ENCODE assay signal across 8 cellular contexts in the genomic region with DNA sequence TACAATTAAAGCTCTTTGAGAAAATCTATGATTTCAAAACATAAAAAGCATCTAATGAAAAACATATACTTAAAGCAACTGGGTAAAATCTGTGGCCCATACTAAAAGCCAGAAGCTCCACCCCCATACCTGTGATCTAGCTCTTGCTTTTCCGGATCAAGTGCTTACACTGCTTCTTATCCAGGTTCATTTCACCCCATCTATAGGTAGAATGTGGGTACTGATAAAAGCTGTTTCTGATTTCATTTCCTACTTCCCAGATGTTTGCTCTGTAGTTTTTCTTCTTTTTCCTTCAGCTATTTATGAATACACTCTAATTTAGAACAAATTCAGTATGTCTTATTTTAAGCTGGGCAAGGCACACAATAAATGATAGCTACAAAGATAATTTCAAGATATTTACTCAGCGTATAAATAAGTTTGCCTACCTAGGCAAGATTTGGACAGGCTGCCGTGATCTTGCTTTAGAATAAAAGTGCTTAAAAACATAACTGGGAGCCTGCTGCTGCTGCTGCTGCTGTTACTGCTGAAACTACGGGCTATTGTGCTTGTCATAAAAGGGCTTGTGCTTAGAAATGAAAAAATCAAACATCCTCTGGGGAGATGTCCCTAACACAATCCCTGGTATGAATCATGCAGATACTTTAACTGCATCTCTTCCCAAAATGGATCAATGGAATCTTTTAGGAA. TPM values are rescaled to one million over a fixed set of nuclear protein-coding genes. Genes with fewer than 3 reads are reported as not detected.
DNase-seq lines count a peak whose midpoint lies in the region; ATAC-seq and TF ChIP-seq lines count a peak whose summit lies in the region.

No MANE protein-coding gene starts in this region.

- CTCF ChIA-PET in CD4-positive, alpha-beta T cell (lab: Charles Lee) = interaction anchor here (0.8 to 1.4 kb wide), 4 partner anchors 15 to 761 kb away, joined by 3 to 5 read pairs (median 3); no protein-coding TSS in a partner anchor
- CTCF ChIA-PET in HEK293 (lab: Yijun Ruan, JAX) = interaction anchor here (0.6 to 2.4 kb wide), 67 partner anchors 9 to 898 kb away, joined by 3 to 24 read pairs (median 4); no protein-coding TSS in a partner anchor

- H3K4me3 Mint-ChIP-seq in CD4-positive, alpha-beta T cell = peak overlapping the region; percentile 93
- peak overlapping the region; percentile 86 for H3K4me3 Mint-ChIP-seq in dendritic cell treated with granulocyte-macrophage colony-stimulating factor and Interleukin-4, amounts not matched to agents 40 ng/mL and 50 ng/mL, for 4 days
- H3K4me3 Mint-ChIP-seq in nephron = peak overlapping the region; percentile 97 to 98 (median 98)

- POLR2A ChIA-PET in CD4-positive, alpha-beta T cell (lab: Charles Lee) = interaction anchor here (0.5 to 1.1 kb wide), 7 partner anchors 28 to 760 kb away, joined by 3 to 5 read pairs (median 3); partner anchors contain the start of gene MAP10
- POLR2A ChIA-PET in HEK293 (lab: Yijun Ruan, JAX) = interaction anchor here (0.6 to 1.6 kb wide), 9 partner anchors 14 to 124 kb away, joined by 3 to 6 read pairs (median 3); no protein-coding TSS in a partner anchor

- H3K4me1 ChIP-seq in HEK293 (ENCODE audit: control insufficient read depth, insufficient read depth, low read length) = peaks cover 24% of the 10 kb centered on the region

- peaks cover 6% of the 10 kb centered on the region for H3K36me3 Mint-ChIP-seq in CD4-positive, alpha-beta T cell (ENCODE audit: low read depth)
- H3K36me3 Mint-ChIP-seq in dendritic cell treated with granulocyte-macrophage colony-stimulating factor and Interleukin-4, amounts not matched to agents 40 ng/mL and 50 ng/mL, for 4 days (ENCODE audit: low read depth) = peaks cover 7% of the 10 kb centered on the region
- no peaks in the 10 kb centered on the region for H3K36me3 Mint-ChIP-seq in nephron (ENCODE audit: low read depth)

- peaks cover 19% of the 10 kb centered on the region for H3K27me3 ChIP-seq in CD4-positive, alpha-beta T cell (ENCODE audit: control insufficient read depth, insufficient read depth, low read length)

- intact Hi-C loops in CD4-positive, alpha-beta T cell (cut with DNase I, micrococcal nuclease) = loop anchor here (2.0 kb wide), 2 partner anchors 761 to 871 kb away; no protein-coding TSS in a partner anchor
- intact Hi-C loops in dendritic cell treated with granulocyte-macrophage colony-stimulating factor and Interleukin-4, amounts not matched to agents 40 ng/mL and 50 ng/mL, for 4 days (cut with micrococcal nuclease) = loop anchor here (5.0 kb wide), 2 partner anchors 175 to 760 kb away; no protein-coding TSS in a partner anchor

- H3K27ac Mint-ChIP-seq in CD4-positive, alpha-beta T cell = no peak overlapping the region
- H3K27ac Mint-ChIP-seq in dendritic cell treated with granulocyte-macrophage colony-stimulating factor and Interleukin-4, amounts not matched to agents 40 ng/mL and 50 ng/mL, for 4 days = no peak overlapping the region
- H3K27ac Mint-ChIP-seq in nephron = peak overlapping the region; percentile 79 to 89 (median 85)

- peak overlapping the region; percentile 91 for H3K4me3 ChIP-seq in HEK293 (ENCODE audit: low read depth, low read length)

- no peaks in the 10 kb centered on the region for H3K9me3 Mint-ChIP-seq in CD4-positive, alpha-beta T cell
- no peaks in the 10 kb centered on the region for H3K9me3 Mint-ChIP-seq in dendritic cell treated with granulocyte-macrophage colony-stimulating factor and Interleukin-4, amounts not matched to agents 40 ng/mL and 50 ng/mL, for 4 days
- no peaks in the 10 kb centered on the region for H3K9me3 Mint-ChIP-seq in nephron

- H3K27ac ChIP-seq in CD4-positive, alpha-beta T cell (ENCODE audit: low read depth, low read length) = no peak overlapping the region
- H3K27ac ChIP-seq in HEK293 (ENCODE audit: extremely low read depth, low read depth, low read length) = 0 out of 2 replicates have a peak overlapping the region, but pooled peaks have one; percentile 47

- H3K36me3 ChIP-seq in HEK293 (ENCODE audit: control insufficient read depth in 2 of 2, insufficient read depth in 1 of 2, low read length in 2 of 2) = no peaks in the 10 kb centered on the region

- TF ChIP-seq CTCF in CD4-positive, alpha-beta T cell (IDR thresholded peaks at IDR 0.05) = peak; percentile 67
- TF ChIP-seq CTCF in HEK293 (tag by site-specific recombination; IDR thresholded peaks at IDR 0.05) (peak; percentile 57; the same call in 1 of the 2 replicates), nephron (IDR thresholded peaks at IDR 0.05; ENCODE audit: unreplicated experiment in 3 of 3) (peak; percentile 41 to 58 (median 51))

- H3K4me1 Mint-ChIP-seq in CD4-positive, alpha-beta T cell (ENCODE audit: low read depth) = peaks cover 29% of the 10 kb centered on the region
- H3K4me1 Mint-ChIP-seq in dendritic cell treated with granulocyte-macrophage colony-stimulating factor and Interleukin-4, amounts not matched to agents 40 ng/mL and 50 ng/mL, for 4 days (ENCODE audit: low read depth) = peaks cover 69% of the 10 kb centered on the region
- H3K4me1 Mint-ChIP-seq in nephron = peaks cover 49% of the 10 kb centered on the region

- no peaks in the 10 kb centered on the region for H3K9me3 ChIP-seq in CD4-positive, alpha-beta T cell (ENCODE audit: control insufficient read depth, low read length)
- no peaks in the 10 kb centered on the region for H3K9me3 ChIP-seq in HEK293 (ENCODE audit: control insufficient read depth, insufficient read depth, low read depth, low read length)

- peaks cover 36% of the 10 kb centered on the region for H3K27me3 Mint-ChIP-seq in CD4-positive, alpha-beta T cell
- no peaks in the 10 kb centered on the region for H3K27me3 Mint-ChIP-seq in dendritic cell treated with granulocyte-macrophage colony-stimulating factor and Interleukin-4, amounts not matched to agents 40 ng/mL and 50 ng/mL, for 4 days
- peaks cover 18% of the 10 kb centered on the region for H3K27me3 Mint-ChIP-seq in nephron (ENCODE audit: low read depth)

- ATAC-seq in CD4-positive, alpha-beta T cell (ENCODE audit: poor library complexity) = peak; percentile 75
- no peak for ATAC-seq in HG02678 (IDR thresholded peaks at IDR 0.05; ENCODE audit: unreplicated experiment)

- DNase-seq in CD4-positive, alpha-beta T cell = peak in 2 of 10 experiments; percentile 7 to 16
- peak; percentile 90 for DNase-seq in NCI-H69 (lab: John Stamatoyannopoulos, UW)
- DNase-seq in activated CD4-positive, CD25-positive, alpha-beta regulatory T cell treated with anti-CD3 and anti-CD28 coated beads, Interleukin-2, amount 50 U/mL, for 72 hours = no peak
- DNase-seq in effector CD4-positive, alpha-beta T cell = no peak

TF ChIP-seq in HEK293, 187 proteins besides CTCF, POLR2A, EP300 and RAD21 (continues in another document):
- TF ChIP-seq ZBTB17 (tag by site-specific recombination; IDR thresholded peaks at IDR 0.05) (0 out of 2 replicates have a peak, but pooled peaks have one; percentile 20), ZNF843 (tag by site-specific recombination; IDR thresholded peaks at IDR 0.05) (no peak), PRDM1 (tag by site-specific recombination; IDR thresholded peaks at IDR 0.05) (peak; percentile 62), PRDM10 (tag by site-specific recombination; IDR thresholded peaks at IDR 0.05) (peak; percentile 51; the same call in 1 of the 2 replicates), KLF9 (tag by site-specific recombination; IDR thresholded peaks at IDR 0.05; ENCODE audit: low read depth) (no peak), ZNF521 (tag by site-specific recombination; IDR thresholded peaks at IDR 0.05) (no peak), KLF10 (tag by site-specific recombination; IDR thresholded peaks at IDR 0.05) (peak; percentile 7; the same call in 1 of the 2 replicates), ZNF311 (tag by site-specific recombination; IDR thresholded peaks at IDR 0.05; ENCODE audit: borderline replicate concordance) (no peak), ZNF544 (tag by site-specific recombination; IDR thresholded peaks at IDR 0.05) (no peak), ZNF776 (tag by site-specific recombination; IDR thresholded peaks at IDR 0.05; ENCODE audit: borderline replicate concordance) (no peak), ZFP3 (tag by site-specific recombination; IDR thresholded peaks at IDR 0.05; ENCODE audit: low read depth) (no peak), ZNF585B (tag by site-specific recombination; IDR thresholded peaks at IDR 0.05) (no peak), OSR2 (tag by site-specific recombination; IDR thresholded peaks at IDR 0.05) (peak; percentile 37; the same call in 1 of the 2 replicates), ZNF558 (tag by site-specific recombination; IDR thresholded peaks at IDR 0.05) (0 out of 2 replicates have a peak, but pooled peaks have one; percentile 11), IKZF3 (tag by site-specific recombination; IDR thresholded peaks at IDR 0.05) (peak; percentile 71), MYNN (tag by site-specific recombination; IDR thresholded peaks at IDR 0.05; ENCODE audit: borderline replicate concordance) (peak; percentile 64; the same call in 1 of the 2 replicates), ZNF23 (tag by site-specific recombination; IDR thresholded peaks at IDR 0.05; ENCODE audit: borderline replicate concordance) (no peak), FEZF1 (tag by site-specific recombination; IDR thresholded peaks at IDR 0.05) (no peak)

RNA-seq across cellular contexts. Expression of gene SIPA1L2, which starts 2.1 kb away (rescaled TPM):
- total RNA-seq in CD4-positive, alpha-beta T cell = 1 to 10 TPM; 1.8 to 1.9 TPM

Comparison
In these comparisons a context has a peak if more than half of its experiments do, and no peak if none do; other contexts are left out.
1. H3K27ac Mint-ChIP-seq: peak in nephron (3 of 3); none in CD4-positive, alpha-beta T cell (single experiment) and dendritic cell treated with granulocyte-macrophage colony-stimulating factor and Interleukin-4, amounts not matched to agents 40 ng/mL and 50 ng/mL, for 4 days (single experiment).
2. Peak in every context shown above with its lines, with median percentiles within 50 percentile points of each other: H3K4me3 Mint-ChIP-seq and CTCF ChIP-seq.